31 cellular contexts compared by ENCODE assay signal in the genomic region with DNA sequence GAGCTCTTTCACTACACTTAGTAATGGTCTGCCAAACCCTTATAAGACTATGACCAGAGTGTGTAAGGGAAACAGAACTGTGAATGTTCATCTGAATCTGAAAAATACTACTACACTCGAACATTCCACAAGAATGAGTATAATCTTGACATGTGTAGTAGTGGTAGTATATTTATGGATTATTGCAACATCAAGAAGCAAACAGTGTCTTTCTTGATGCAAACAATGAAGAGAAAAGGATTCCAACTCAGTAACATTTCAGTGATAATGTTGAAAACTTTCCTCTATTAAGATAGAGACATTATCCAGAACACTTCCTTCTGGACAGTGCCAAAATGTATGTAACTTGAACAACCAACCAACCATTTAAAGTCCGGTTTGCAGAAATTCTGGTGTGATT.
DNase-seq lines count a peak whose midpoint lies in the region; ATAC-seq, FAIRE-seq and TF ChIP-seq lines count a peak whose summit lies in the region.
"Had no signal": no experiment of that assay in that cellular context is flagged by ENCODE, and none has a peak within 500 bp of the region (broad histone marks: within the 10 kb centered on the region; RNA-seq: fewer than 3 reads in every experiment).

No MANE protein-coding gene starts in this region.

- no peaks in the 10 kb centered on the region for H3K36me3 ChIP-seq in bronchial epithelial cell (ENCODE audit: control insufficient read depth, insufficient read depth, low read length)
- H3K36me3 ChIP-seq in Peyer's patch = no peaks in the 10 kb centered on the region
- H3K36me3 ChIP-seq: gastroesophageal sphincter, thyroid gland had no signal

- no peaks in the 10 kb centered on the region for H3K4me1 Mint-ChIP-seq in type B pancreatic cell (ENCODE audit: unreplicated experiment)
- H3K4me1 Mint-ChIP-seq: activated naive CD4-positive, alpha-beta T cell treated with anti-CD3 and anti-CD28 coated beads, Interleukin-2, amount 50 U/mL, for 24 hours; B cell; central memory CD8-positive, alpha-beta T cell; nephron; T-helper 17 cell had no signal

- no peak overlapping the region for H3K4me3 ChIP-seq in bronchial epithelial cell (ENCODE audit: low read depth, low read length)
- no peak overlapping the region for H3K4me3 ChIP-seq in Peyer's patch
- H3K4me3 ChIP-seq: dorsolateral prefrontal cortex, gastroesophageal sphincter, GM23248, mucosa of descending colon, thyroid gland had no signal

- no peak for FAIRE-seq in bronchial epithelial cell (lab: Jason Lieb, UNC)
- FAIRE-seq: islet of Langerhans had no signal

- no peak overlapping the region for H3K27ac Mint-ChIP-seq in type B pancreatic cell
- H3K27ac Mint-ChIP-seq: activated naive CD4-positive, alpha-beta T cell treated with anti-CD3 and anti-CD28 coated beads, Interleukin-2, amount 50 U/mL, for 24 hours; activated T-helper 1 cell treated with anti-CD3 and anti-CD28 coated beads, Interleukin-12 subunit alpha, Interleukin-12 subunit beta, Interleukin-2, Interleukin-4 antibody, amounts not matched to agents 30 ng/mL and 10 ng/mL and 1 ng/mL, durations not matched to agents 14 hours and 24 hours and 36 hours; B cell; nephron; T-helper 17 cell had no signal

- H3K4me3 Mint-ChIP-seq in type B pancreatic cell = no peak overlapping the region
- H3K4me3 Mint-ChIP-seq: activated naive CD4-positive, alpha-beta T cell treated with anti-CD3 and anti-CD28 coated beads, Interleukin-2, amount 50 U/mL, for 24 hours; activated T-helper 1 cell treated with anti-CD3 and anti-CD28 coated beads, Interleukin-12 subunit alpha, Interleukin-12 subunit beta, Interleukin-2, Interleukin-4 antibody, amounts not matched to agents 30 ng/mL and 10 ng/mL and 1 ng/mL, durations not matched to agents 14 hours and 24 hours and 36 hours; B cell; central memory CD8-positive, alpha-beta T cell; nephron; T-helper 17 cell had no signal

- ATAC-seq in foreskin keratinocyte = peak; percentile 50
- ATAC-seq: gastroesophageal sphincter, mucosa of descending colon, right cardiac atrium, T-helper 17 cell had no signal

- H3K27ac ChIP-seq in foreskin keratinocyte (peak overlapping the region; percentile 6), Peyer's patch (no peak overlapping the region)
- H3K27ac ChIP-seq: dorsolateral prefrontal cortex, gastroesophageal sphincter, GM23248, KMS-11, parathyroid adenoma, thyroid gland had no signal

- H3K9me3 Mint-ChIP-seq in type B pancreatic cell = no peaks in the 10 kb centered on the region
- H3K9me3 Mint-ChIP-seq: activated naive CD4-positive, alpha-beta T cell treated with anti-CD3 and anti-CD28 coated beads, Interleukin-2, amount 50 U/mL, for 24 hours; activated T-helper 1 cell treated with anti-CD3 and anti-CD28 coated beads, Interleukin-12 subunit alpha, Interleukin-12 subunit beta, Interleukin-2, Interleukin-4 antibody, amounts not matched to agents 30 ng/mL and 10 ng/mL and 1 ng/mL, durations not matched to agents 14 hours and 24 hours and 36 hours; central memory CD8-positive, alpha-beta T cell; nephron had no signal

- TF ChIP-seq POLR2A in Peyer's patch (IDR thresholded peaks at IDR 0.05) = no peak

- no peaks in the 10 kb centered on the region for H3K4me1 ChIP-seq in foreskin keratinocyte
- H3K4me1 ChIP-seq in Peyer's patch = no peaks in the 10 kb centered on the region
- H3K4me1 ChIP-seq: gastroesophageal sphincter, parathyroid adenoma, thyroid gland had no signal

- DNase-seq in LHCN-M2 (ENCODE audit: low read depth) (peak; percentile 67), bronchial epithelial cell (ENCODE audit: low read depth) (peak; percentile 38), foreskin keratinocyte (peak; percentile 32 to 69), Peyer's patch (no peak), Ammon's horn (ENCODE audit: low spot score) (no peak), type B pancreatic cell (ENCODE audit: extremely low spot score, unreplicated experiment) (no peak)
- DNase-seq in activated T-cell treated with anti-CD3 and anti-CD28 coated beads, Interleukin-2, amount 50 U/mL, for 48 hours = no peak
- DNase-seq: activated CD4-positive, alpha-beta T cell treated with anti-CD3 and anti-CD28 coated beads for 48 hours; aorta; dorsolateral prefrontal cortex; GF-D8; GM23248; mucosa of descending colon; NCI-H1048; NCI-H187 treated with DMSO at 0.1 percent for 48 hours; NCI-H69; right cardiac atrium; RPMI8226; SK-N-SH; stimulated activated naive CD4-positive, alpha-beta T cell treated with Interleukin-2 at 50 U/mL for 16 hours; T-helper 17 cell; thyroid gland had no signal

- H3K27me3 ChIP-seq in bronchial epithelial cell (ENCODE audit: control insufficient read depth, insufficient read depth, low read length) = no peaks in the 10 kb centered on the region
- H3K27me3 ChIP-seq in foreskin keratinocyte = peaks cover 8% of the 10 kb centered on the region
- no peaks in the 10 kb centered on the region for H3K27me3 ChIP-seq in Peyer's patch
- H3K27me3 ChIP-seq: gastroesophageal sphincter, thyroid gland had no signal

- H3K36me3 Mint-ChIP-seq in type B pancreatic cell = no peaks in the 10 kb centered on the region
- H3K36me3 Mint-ChIP-seq: activated naive CD4-positive, alpha-beta T cell treated with anti-CD3 and anti-CD28 coated beads, Interleukin-2, amount 50 U/mL, for 24 hours had no signal

- TF ChIP-seq CTCF in bronchial epithelial cell (IDR thresholded peaks at IDR 0.05; ENCODE audit: insufficient read depth, low read length, severe bottlenecking) (no peak), foreskin keratinocyte (conservative IDR thresholded peaks at IDR 0.05) (no peak), Peyer's patch (IDR thresholded peaks at IDR 0.05) (no peak), type B pancreatic cell (conservative IDR thresholded peaks at IDR 0.05) (no peak)

- H3K27me3 Mint-ChIP-seq in type B pancreatic cell = no peaks in the 10 kb centered on the region
- H3K27me3 Mint-ChIP-seq: activated naive CD4-positive, alpha-beta T cell treated with anti-CD3 and anti-CD28 coated beads, Interleukin-2, amount 50 U/mL, for 24 hours; B cell; central memory CD8-positive, alpha-beta T cell; T-helper 17 cell had no signal

- H3K9me3 ChIP-seq in Peyer's patch = no peaks in the 10 kb centered on the region
- H3K9me3 ChIP-seq: gastroesophageal sphincter, mucosa of descending colon, SK-N-SH, thyroid gland had no signal

Comparison
In these comparisons a context has a peak if more than half of its experiments do, and no peak if none do; other contexts are left out.
1. DNase-seq: peak in LHCN-M2 (single experiment), bronchial epithelial cell (single experiment) and foreskin keratinocyte (2 of 2); none in Peyer's patch (0 of 3), Ammon's horn (single experiment), activated T-cell treated with anti-CD3 and anti-CD28 coated beads, Interleukin-2, amount 50 U/mL, for 48 hours (0 of 2) and type B pancreatic cell (single experiment).